Comparison of ENCODE assay signal across 26 cellular contexts in genomic region chr5:75189353-75189752, GRCh38.
"Had no signal": no experiment of that assay in that cellular context is flagged by ENCODE, and none has a peak within 500 bp of the region (broad histone marks: within the 10 kb centered on the region; RNA-seq: fewer than 3 reads in every experiment).

No MANE protein-coding gene starts in this region.

- H3K4me1 ChIP-seq: stomach, suprapubic skin, testis, thyroid gland, tibial artery, tibial nerve, transverse colon, upper lobe of left lung, upper lobe of right lung, uterus, vagina had no signal

- ATAC-seq: stimulated activated effector memory CD8-positive, alpha-beta T cell treated with anti-CD3 and anti-CD28 coated beads, Interleukin-12 subunit alpha, Interleukin-12 subunit beta, amount 100 ng/mL, for 72 hours; stimulated activated memory B cell treated with anti-CD40 and anti-IgM and Interleukin-4, amounts not matched to agents 10 μg/mL and 1 μg/mL and 100 μg/mL, for 72 hours; stimulated activated naive B cell treated with anti-CD40 and anti-IgM and Interleukin-4, amounts not matched to agents 10 μg/mL and 1 μg/mL and 100 μg/mL, for 72 hours; stimulated activated naive CD8-positive, alpha-beta T cell treated with anti-CD3 and anti-CD28 coated beads, Interleukin-15, amount 100 ng/mL, for 72 hours; stimulated activated naive CD8-positive, alpha-beta T cell treated with anti-CD3 and anti-CD28 coated beads, Interleukin-15, Interleukin-2, amounts not matched to agents 100 U/mL and 50 U/mL, for 24 hours; upper lobe of right lung had no signal

- H3K27me3 ChIP-seq: stomach, suprapubic skin, testis, thyroid gland, tibial artery, tibial nerve, upper lobe of left lung, upper lobe of right lung, uterus, vagina had no signal

- FAIRE-seq: urothelium cell line had no signal

- H3K4me3 ChIP-seq: stomach, suprapubic skin, testis, thoracic aorta, thyroid gland, tibial artery, tibial nerve, transverse colon, upper lobe of left lung, upper lobe of right lung, uterus, vagina had no signal

- H3K36me3 ChIP-seq: stomach, suprapubic skin, thoracic aorta, thyroid gland, tibial artery, tibial nerve, transverse colon, upper lobe of left lung, upper lobe of right lung, uterus, vagina had no signal

- H3K27ac ChIP-seq: stomach, suprapubic skin, testis, thoracic aorta, thyroid gland, tibial artery, tibial nerve, transverse colon, upper lobe of left lung, upper lobe of right lung, uterus, vagina had no signal

- DNase-seq: stimulated activated CD4-positive, alpha-beta T cell treated with anti-CD3 and anti-CD28 coated beads, Interleukin-2, amount 100 ng/mL, for 48 hours; stimulated activated CD4-positive, alpha-beta T cell treated with anti-CD3 and anti-CD28 coated beads, Interleukin-4, amount 100 ng/mL, for 1 hour; stimulated activated CD4-positive, alpha-beta T cell treated with anti-CD3 and anti-CD28 coated beads, Interleukin-4, amount 100 ng/mL, for 24 hours; stimulated activated CD4-positive, alpha-beta T cell treated with anti-CD3 and anti-CD28 coated beads, Interleukin-4, amount 100 ng/mL, for 4 hours; stimulated activated CD8-positive, alpha-beta memory T cell treated with anti-CD3 and anti-CD28 coated beads, Interleukin-4, amount 100 ng/mL, for 48 hours; stimulated activated naive B cell treated with anti-CD40 and anti-IgM and Interleukin-4, amounts not matched to agents 10 μg/mL and 1 μg/mL and 100 μg/mL, for 72 hours; stimulated activated naive CD4-positive, alpha-beta T cell; stimulated activated naive CD4-positive, alpha-beta T cell treated with Interleukin-2 at 50 U/mL for 16 hours; stimulated activated naive CD8-positive, alpha-beta T cell treated with anti-CD3 and anti-CD28 coated beads, Interleukin-15, amount 100 ng/mL, for 72 hours; stimulated activated naive CD8-positive, alpha-beta T cell treated with anti-CD3 and anti-CD28 coated beads, Interleukin-15, Interleukin-2, amounts not matched to agents 100 U/mL and 50 U/mL, for 24 hours; stomach; substantia nigra; testis; thyroid gland; tibial artery; transverse colon; upper lobe of left lung; upper lobe of right lung; uterus had no signal

- H3K9me3 ChIP-seq: stomach, suprapubic skin, testis, thoracic aorta, thyroid gland, tibial artery, tibial nerve, transverse colon, upper lobe of left lung, upper lobe of right lung, uterus, vagina had no signal
